In genomic region chr14:20971705-20972021, GRCh38 we compare ENCODE assay signal across 1 cellular context.
TF ChIP-seq lines count a peak whose summit lies in the region.

No MANE protein-coding gene starts in this region.

TF ChIP-seq in endothelial cell of umbilical vein, 7 proteins besides CTCF, POLR2A, EP300 and RAD21:
- TF ChIP-seq JUN (IDR thresholded peaks at IDR 0.05; ENCODE audit: borderline replicate concordance, insufficient read depth, insufficient read length, low read depth) (no peak), GATA2 (IDR thresholded peaks at IDR 0.05; ENCODE audit: insufficient read depth, insufficient read length, low read depth, low read length) (peak; percentile 73)
